9 cellular contexts compared by ENCODE assay signal in the genomic region with DNA sequence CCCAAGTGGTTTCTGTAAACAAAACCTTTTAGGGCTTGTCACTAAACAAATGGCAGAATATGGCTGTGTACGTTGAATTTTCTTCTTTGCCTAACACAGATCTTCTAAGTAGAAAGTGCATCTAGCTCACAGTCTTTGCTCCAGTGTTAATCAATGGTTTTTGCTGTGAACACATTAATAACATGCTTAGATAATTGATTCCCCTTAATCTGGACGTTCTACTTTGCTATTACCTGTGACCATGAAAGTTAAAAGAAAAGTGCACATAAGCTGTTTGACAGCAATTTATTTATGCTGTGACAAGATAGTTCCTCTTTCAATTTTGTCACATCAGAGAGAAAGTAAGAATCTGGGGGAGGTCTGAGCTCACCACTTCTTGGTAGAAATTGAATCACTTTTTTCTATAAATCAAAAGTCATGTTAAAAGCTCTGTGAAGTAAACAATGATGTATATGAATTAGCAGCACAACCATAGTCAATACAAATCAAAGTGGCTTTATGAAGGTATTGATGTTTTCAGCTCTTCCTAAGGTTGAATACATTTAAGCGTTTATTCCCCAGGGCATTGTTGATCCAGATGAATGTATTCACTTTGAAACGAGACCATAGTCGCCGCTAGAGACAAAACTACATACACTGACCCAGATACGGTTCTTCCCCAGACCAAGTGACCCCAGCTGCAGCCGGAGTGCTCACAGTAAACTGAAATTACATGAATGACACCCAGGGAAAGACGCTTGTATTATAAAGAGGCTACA.
A peak's percentile ranks its signal among the peaks of the same experiment; 100 is the strongest.
DNase-seq lines count a peak whose midpoint lies in the region; ATAC-seq and TF ChIP-seq lines count a peak whose summit lies in the region.
"Had no signal": no experiment of that assay in that cellular context is flagged by ENCODE, and none has a peak within 500 bp of the region (broad histone marks: within the 10 kb centered on the region; RNA-seq: fewer than 3 reads in every experiment).

No MANE protein-coding gene starts in this region.

- H3K4me1 Mint-ChIP-seq in CD14-positive monocyte = peaks cover 22% of the 10 kb centered on the region

- H3K56ac ChIP-seq in mesendoderm (ENCODE audit: low read length) = no peak overlapping the region

- no peaks in the 10 kb centered on the region for H3K9me3 Mint-ChIP-seq in CD14-positive monocyte

- no peak overlapping the region for H3K4ac ChIP-seq in mesendoderm (ENCODE audit: low read depth, low read length)

- no peak overlapping the region for H4K5ac ChIP-seq in mesendoderm (ENCODE audit: low read length)

- H3K9ac ChIP-seq in mesendoderm (ENCODE audit: low read length) = no peak overlapping the region

- no peak overlapping the region for H4K8ac ChIP-seq in mesendoderm (ENCODE audit: low read depth, low read length)

- DNase-seq in mesendoderm = no peak
- DNase-seq in NCI-H524 treated with DMSO at 0.1 percent for 48 hours (lab: John Stamatoyannopoulos, UW) = no peak
- no peak for DNase-seq in foreskin keratinocyte
- DNase-seq in CD14-positive monocyte (ENCODE audit: low spot score) = no peak
- DNase-seq in activated CD4-positive, alpha-beta T cell treated with anti-CD3 and anti-CD28 coated beads for 4 hours = no peak

- H3K23ac ChIP-seq in mesendoderm (ENCODE audit: low read length) = no peak overlapping the region

- WGBS in mesendoderm (ENCODE audit: extremely low coverage, insufficient coverage, low lambda C conversion rate) = no CpG with 5 or more reads among the region's 9 CpGs

- H2AK5ac ChIP-seq in mesendoderm (ENCODE audit: low read length) = no peak overlapping the region

- peak overlapping the region; percentile 92 for H2BK15ac ChIP-seq in mesendoderm (replicated peaks; ENCODE audit: low read depth)

- no peak overlapping the region for H2BK5ac ChIP-seq in mesendoderm (ENCODE audit: low read length)

- H3K18ac ChIP-seq in mesendoderm (ENCODE audit: low read length) = peak overlapping the region; percentile 84

- H3K4me3 ChIP-seq in mesendoderm (ENCODE audit: low read length) = no peak overlapping the region

- H3K27me3 ChIP-seq in mesendoderm (ENCODE audit: insufficient read depth, low read length, poor library complexity) = no peaks in the 10 kb centered on the region
- H3K27me3 ChIP-seq in foreskin keratinocyte = no peaks in the 10 kb centered on the region

- H3K27me3 Mint-ChIP-seq in CD14-positive monocyte (ENCODE audit: low read depth in 3 of 3) = peaks cover 0 to 2% (median 0%) of the 10 kb centered on the region in 3 donors

- TF ChIP-seq CTCF in foreskin keratinocyte (conservative IDR thresholded peaks at IDR 0.05) (no peak), CD14-positive monocyte (IDR thresholded peaks at IDR 0.05) (no peak)

- H3K4me1 ChIP-seq in mesendoderm (ENCODE audit: control insufficient read depth, low read depth, low read length) (peaks cover 12% of the 10 kb centered on the region), foreskin keratinocyte (peaks cover 9% of the 10 kb centered on the region)

- no peak overlapping the region for H3K27ac Mint-ChIP-seq in CD14-positive monocyte
- H3K27ac Mint-ChIP-seq: activated naive CD4-positive, alpha-beta T cell treated with anti-CD3 and anti-CD28 coated beads, Interleukin-2, amount 50 U/mL, for 72 hours had no signal

- H3K36me3 ChIP-seq in mesendoderm (ENCODE audit: control insufficient read depth, insufficient read depth, low read length) = no peaks in the 10 kb centered on the region

- no peaks in the 10 kb centered on the region for H3K79me2 ChIP-seq in mesendoderm (ENCODE audit: control insufficient read depth, insufficient read depth, low read length)

- H3K4me3 Mint-ChIP-seq in CD14-positive monocyte = no peak overlapping the region

- ATAC-seq in GM18520 (IDR thresholded peaks at IDR 0.05; ENCODE audit: unreplicated experiment) = peak; percentile 78
- peak; percentile 88 for ATAC-seq in GM21825 (IDR thresholded peaks at IDR 0.05; ENCODE audit: unreplicated experiment)
- ATAC-seq in HG03575 (IDR thresholded peaks at IDR 0.05; ENCODE audit: extremely low read depth, insufficient number of reproducible peaks, low FRiP score, unreplicated experiment) = peak; percentile 69
- no peak for ATAC-seq in foreskin keratinocyte

- H3K36me3 Mint-ChIP-seq in CD14-positive monocyte = no peaks in the 10 kb centered on the region
- H3K36me3 Mint-ChIP-seq: activated naive CD4-positive, alpha-beta T cell treated with anti-CD3 and anti-CD28 coated beads, Interleukin-2, amount 50 U/mL, for 72 hours had no signal

- H2BK120ac ChIP-seq in mesendoderm (ENCODE audit: low read depth, low read length) = no peak overlapping the region

- intact Hi-C loops in CD14-positive monocyte (cut with micrococcal nuclease) = no loop called here

- no peak overlapping the region for H3K4me2 ChIP-seq in mesendoderm (ENCODE audit: low read length)

- H3K27ac ChIP-seq in mesendoderm (ENCODE audit: low read depth, low read length) (no peak overlapping the region), foreskin keratinocyte (no peak overlapping the region)

- no peaks in the 10 kb centered on the region for H3K79me1 ChIP-seq in mesendoderm (ENCODE audit: low read length)
